Comparison of ENCODE assay signal across 1 cellular context in the genomic region with DNA sequence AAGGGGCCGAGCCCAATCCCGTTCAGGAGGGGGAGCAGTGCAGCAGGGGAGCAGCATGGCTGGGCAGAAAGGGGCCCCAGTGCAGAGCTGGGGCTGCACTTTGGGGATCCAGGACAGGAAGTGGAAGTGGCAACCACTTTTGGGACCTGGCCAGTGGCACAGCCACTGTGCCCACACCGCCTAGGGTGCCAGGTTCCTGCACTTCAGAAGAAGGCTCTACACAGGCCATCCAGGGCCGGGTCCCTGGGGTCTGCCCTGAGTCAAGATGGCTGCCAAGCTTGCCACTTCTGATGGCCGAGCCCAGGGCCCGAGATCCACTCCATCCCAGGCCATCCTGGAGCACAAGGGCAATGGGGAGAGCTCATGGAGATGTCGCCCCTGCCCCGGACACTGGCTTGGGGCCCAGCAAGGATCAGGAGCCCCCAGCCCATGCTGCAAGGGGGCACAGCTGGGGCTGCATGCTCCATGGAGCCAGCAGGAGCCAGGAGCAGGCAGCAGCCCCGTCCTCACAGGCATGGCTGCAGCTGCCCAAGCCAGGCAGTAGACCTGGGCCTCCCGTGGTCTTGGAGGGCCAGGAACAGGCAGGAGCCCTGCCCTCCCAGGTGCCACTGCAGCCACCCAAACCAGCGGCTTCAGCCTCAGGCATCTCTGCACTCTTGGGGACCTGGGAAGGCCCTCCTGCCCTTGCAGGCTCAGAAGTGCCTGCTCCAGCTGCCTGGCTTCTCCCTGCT.
TF ChIP-seq lines count a peak whose summit lies in the region.

No MANE protein-coding gene starts in this region.

TF ChIP-seq in IMR-90, 13 proteins besides CTCF, POLR2A, EP300 and RAD21:
- TF ChIP-seq CHD1 (IDR thresholded peaks at IDR 0.05; ENCODE audit: low read depth, low read length) (no peak), NFE2L2 (IDR thresholded peaks at IDR 0.05; ENCODE audit: low read depth, low read length) (no peak), FOS (IDR thresholded peaks at IDR 0.05; ENCODE audit: low read depth, low read length) (no peak), CEBPB (IDR thresholded peaks at IDR 0.05; ENCODE audit: low read depth, low read length) (no peak), MAZ (IDR thresholded peaks at IDR 0.05; ENCODE audit: borderline replicate concordance, low read depth, low read length) (no peak), RCOR1 (IDR thresholded peaks at IDR 0.05; ENCODE audit: insufficient replicate concordance, low read length) (no peak), RFX5 (IDR thresholded peaks at IDR 0.05; ENCODE audit: low read depth, low read length) (no peak), BHLHE40 (IDR thresholded peaks at IDR 0.05; ENCODE audit: low read depth, low read length) (no peak), MAFK (IDR thresholded peaks at IDR 0.05; ENCODE audit: low read depth, low read length) (no peak)
- TF ChIP-seq, protein P1, sequence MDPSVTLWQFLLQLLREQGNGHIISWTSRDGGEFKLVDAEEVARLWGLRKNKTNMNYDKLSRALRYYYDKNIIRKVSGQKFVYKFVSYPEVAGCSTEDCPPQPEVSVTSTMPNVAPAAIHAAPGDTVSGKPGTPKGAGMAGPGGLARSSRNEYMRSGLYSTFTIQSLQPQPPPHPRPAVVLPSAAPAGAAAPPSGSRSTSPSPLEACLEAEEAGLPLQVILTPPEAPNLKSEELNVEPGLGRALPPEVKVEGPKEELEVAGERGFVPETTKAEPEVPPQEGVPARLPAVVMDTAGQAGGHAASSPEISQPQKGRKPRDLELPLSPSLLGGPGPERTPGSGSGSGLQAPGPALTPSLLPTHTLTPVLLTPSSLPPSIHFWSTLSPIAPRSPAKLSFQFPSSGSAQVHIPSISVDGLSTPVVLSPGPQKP (IDR thresholded peaks at IDR 0.05; ENCODE audit: borderline replicate concordance, low read depth, low read length) = no peak
- TF ChIP-seq, protein P2, sequence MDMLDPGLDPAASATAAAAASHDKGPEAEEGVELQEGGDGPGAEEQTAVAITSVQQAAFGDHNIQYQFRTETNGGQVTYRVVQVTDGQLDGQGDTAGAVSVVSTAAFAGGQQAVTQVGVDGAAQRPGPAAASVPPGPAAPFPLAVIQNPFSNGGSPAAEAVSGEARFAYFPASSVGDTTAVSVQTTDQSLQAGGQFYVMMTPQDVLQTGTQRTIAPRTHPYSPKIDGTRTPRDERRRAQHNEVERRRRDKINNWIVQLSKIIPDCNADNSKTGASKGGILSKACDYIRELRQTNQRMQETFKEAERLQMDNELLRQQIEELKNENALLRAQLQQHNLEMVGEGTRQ (IDR thresholded peaks at IDR 0.05; ENCODE audit: low read depth, low read length) = no peak
